In the genomic region with DNA sequence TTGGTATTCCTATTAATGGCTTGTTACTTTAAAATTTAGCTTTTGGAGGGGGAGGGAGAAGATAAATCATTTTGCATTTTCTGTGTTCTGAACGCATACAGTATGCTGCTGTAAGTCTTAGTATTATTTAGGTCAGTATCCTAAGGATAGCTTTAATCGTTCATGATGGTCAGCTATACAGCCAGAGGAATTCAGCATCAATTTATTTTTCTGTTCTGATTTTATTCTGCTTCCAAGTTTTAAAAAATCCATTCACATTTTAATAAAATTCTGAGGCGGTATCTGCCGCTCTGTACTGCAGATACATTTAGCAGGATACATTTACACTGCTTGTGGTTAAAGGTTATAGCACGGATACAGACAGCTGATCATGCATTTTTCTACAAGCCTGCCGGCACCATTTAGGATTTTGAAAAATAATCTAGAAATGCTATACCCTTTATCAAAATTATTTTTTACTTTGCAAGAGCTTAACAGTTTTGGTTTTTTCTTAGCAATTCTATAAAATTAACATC, we compare ENCODE assay signal across 11 cellular contexts. TPM values are rescaled to one million over a fixed set of nuclear protein-coding genes. Genes with fewer than 3 reads are reported as not detected.
DNase-seq lines count a peak whose midpoint lies in the region; ATAC-seq and TF ChIP-seq lines count a peak whose summit lies in the region.
"Had no signal": no experiment of that assay in that cellular context is flagged by ENCODE, and none has a peak within 500 bp of the region (broad histone marks: within the 10 kb centered on the region; RNA-seq: fewer than 3 reads in every experiment).

No MANE protein-coding gene starts in this region.

- 50 to 59% methylated on average over 6 of the region's 6 CpGs for WGBS in testis, 2 donors

- TF ChIP-seq POLR2A in testis (IDR thresholded peaks at IDR 0.05) = no peak

- H3K9me3 ChIP-seq in DOHH2 (ENCODE audit: control insufficient read depth, insufficient read depth, low read length) = no peaks in the 10 kb centered on the region
- no peaks in the 10 kb centered on the region for H3K9me3 ChIP-seq in duodenal mucosa (ENCODE audit: control insufficient read depth in 1 of 2, low read length in 2 of 2)
- no peaks in the 10 kb centered on the region for H3K9me3 ChIP-seq in parathyroid adenoma (ENCODE audit: control insufficient read depth, low read length)
- H3K9me3 ChIP-seq in testis = no peaks in the 10 kb centered on the region

- H2AFZ ChIP-seq in parathyroid adenoma = peak overlapping the region; percentile 47

- H3K36me3 ChIP-seq in DOHH2 (ENCODE audit: control insufficient read depth, low read length) (no peaks in the 10 kb centered on the region), duodenal mucosa (ENCODE audit: control insufficient read depth in 1 of 2, insufficient read depth in 2 of 2, low read length in 2 of 2) (peaks cover 8 to 28% of the 10 kb centered on the region in 2 donors), parathyroid adenoma (ENCODE audit: control insufficient read depth, insufficient read depth, low read length) (no peaks in the 10 kb centered on the region), testis (ENCODE audit: low read depth, missing control alignments) (no peaks in the 10 kb centered on the region)

- no peaks in the 10 kb centered on the region for H3K9me2 ChIP-seq in DOHH2 (replicated peaks; ENCODE audit: control insufficient read depth, low read length)

- peaks cover 10% of the 10 kb centered on the region for H3K79me2 ChIP-seq in DOHH2 (ENCODE audit: control insufficient read depth, low read length)
- H3K79me2 ChIP-seq in parathyroid adenoma = peaks cover 9% of the 10 kb centered on the region

- peak overlapping the region; percentile 74 for H3K4me3 ChIP-seq in DOHH2 (ENCODE audit: low read length)
- peak overlapping the region; percentile 23 to 50 for H3K4me3 ChIP-seq in duodenal mucosa (ENCODE audit: low read depth in 1 of 2, low read length in 2 of 2)
- peak overlapping the region; percentile 63 for H3K4me3 ChIP-seq in parathyroid adenoma (ENCODE audit: low read depth, low read length)
- H3K4me3 ChIP-seq in testis = peak overlapping the region in 1 of 2 donors; percentile 4

- intact Hi-C loops in testis (cut with DNase I; ENCODE audit: low total_unique reads) = no loop called here

- TF ChIP-seq CTCF in DOHH2 (IDR thresholded peaks at IDR 0.05; ENCODE audit: low read depth, low read length, poor library complexity, severe bottlenecking) (no peak), parathyroid adenoma (IDR thresholded peaks at IDR 0.05) (no peak), testis (IDR thresholded peaks at IDR 0.05) (no peak)

- peak; percentile 46 for DNase-seq in NCI-H69 (lab: John Stamatoyannopoulos, UW)
- no peak for DNase-seq in testis
- no peak for DNase-seq in NCI-H1930 (lab: John Stamatoyannopoulos, UW)
- no peak for DNase-seq in cerebellar nuclear complex (lab: John Stamatoyannopoulos, UW)
- DNase-seq: cortex of kidney, DMS153, PC-3 had no signal

- H3K27ac ChIP-seq in DOHH2 (ENCODE audit: low read depth, low read length) (peak overlapping the region; percentile 76), duodenal mucosa (ENCODE audit: low read depth, low read length) (peak overlapping the region; percentile 26), parathyroid adenoma (peak overlapping the region; percentile 91), testis (peak overlapping the region in 1 of 2 donors; percentile 3)

- no peaks in the 10 kb centered on the region for H3K27me3 ChIP-seq in DOHH2 (ENCODE audit: control insufficient read depth, low read length)
- no peaks in the 10 kb centered on the region for H3K27me3 ChIP-seq in duodenal mucosa (ENCODE audit: control insufficient read depth in 1 of 2, insufficient read depth in 2 of 2, low read length in 2 of 2)
- no peaks in the 10 kb centered on the region for H3K27me3 ChIP-seq in parathyroid adenoma (ENCODE audit: control insufficient read depth, insufficient read depth, low read length)
- H3K27me3 ChIP-seq in testis = no peaks in the 10 kb centered on the region

- H3K9ac ChIP-seq in duodenal mucosa (ENCODE audit: low read depth in 1 of 2, low read length in 2 of 2) = peak overlapping the region in 1 of 2 donors; percentile 44
- peak overlapping the region; percentile 16 for H3K9ac ChIP-seq in parathyroid adenoma

- H3K4me2 ChIP-seq in DOHH2 (ENCODE audit: low read length) = peak overlapping the region; percentile 86
- H3K4me2 ChIP-seq in parathyroid adenoma (ENCODE audit: low read length) = peak overlapping the region; percentile 78

- ATAC-seq in GM19035 (IDR thresholded peaks at IDR 0.05; ENCODE audit: unreplicated experiment) = no peak
- ATAC-seq: PC-3 had no signal

- peaks cover 62% of the 10 kb centered on the region for H3K4me1 ChIP-seq in DOHH2 (ENCODE audit: control insufficient read depth, low read length)
- H3K4me1 ChIP-seq in duodenal mucosa (ENCODE audit: control insufficient read depth in 1 of 2, insufficient read depth in 2 of 2, low read length in 2 of 2) = no peaks in the 10 kb centered on the region
- H3K4me1 ChIP-seq in parathyroid adenoma = peaks cover 28% of the 10 kb centered on the region
- peaks cover 1% of the 10 kb centered on the region for H3K4me1 ChIP-seq in testis

- H4K20me1 ChIP-seq in DOHH2 (ENCODE audit: control insufficient read depth, insufficient read depth, low read depth, low read length) = no peaks in the 10 kb centered on the region

- H3F3A ChIP-seq in DOHH2 (ENCODE audit: control insufficient read depth, insufficient read depth) = peaks cover 7% of the 10 kb centered on the region; the same call in 1 of the 2 replicates

RNA-seq across cellular contexts. Expression of gene ZBTB38, which starts 17.8 kb away (rescaled TPM):
- total RNA-seq in testis = 100 to 1,000 TPM; 131 to 167 TPM
- 66.7 TPM for polyA plus RNA-seq in testis (ENCODE audit: insufficient read depth, low read depth, low replicate concordance)
